ENCODE assay signal across 1 cellular context in genomic region chr11:2892215-2893020, GRCh38.
TF ChIP-seq lines count a peak whose summit lies in the region.

No MANE protein-coding gene starts in this region.

TF ChIP-seq in H1, 55 proteins besides CTCF, POLR2A, EP300 and RAD21:
- TF ChIP-seq NANOG (IDR thresholded peaks at IDR 0.05; ENCODE audit: insufficient read depth, low read depth, low read length, poor library complexity, severe bottlenecking) = peak; percentile 1
- TF ChIP-seq SIX5 (IDR thresholded peaks at IDR 0.05; ENCODE audit: low read depth, low read length) = no peak
- 0 out of 2 replicates have a peak, but pooled peaks have one; percentile 33 for TF ChIP-seq PHF8 (conservative IDR thresholded peaks at IDR 0.05; ENCODE audit: low read depth, low read length)
- TF ChIP-seq TCF12 (IDR thresholded peaks at IDR 0.05; ENCODE audit: low read depth, low read length) = 0 out of 2 replicates have a peak, but pooled peaks have one; percentile 24
- peak; percentile 22; the same call in 1 of the 2 replicates for TF ChIP-seq YY1 (IDR thresholded peaks at IDR 0.05; ENCODE audit: low read depth, low read length)
- TF ChIP-seq, protein P1, sequence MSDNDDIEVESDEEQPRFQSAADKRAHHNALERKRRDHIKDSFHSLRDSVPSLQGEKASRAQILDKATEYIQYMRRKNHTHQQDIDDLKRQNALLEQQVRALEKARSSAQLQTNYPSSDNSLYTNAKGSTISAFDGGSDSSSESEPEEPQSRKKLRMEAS (IDR thresholded peaks at IDR 0.05) = peak; percentile 86
- TF ChIP-seq SP2 (IDR thresholded peaks at IDR 0.05; ENCODE audit: low read length) = no peak
- TF ChIP-seq KDM1A (IDR thresholded peaks at IDR 0.05; ENCODE audit: borderline replicate concordance, low read length) = 0 out of 2 replicates have a peak, but pooled peaks have one; percentile 65
- peak; percentile 45; the same call in 1 of the 2 replicates for TF ChIP-seq TBP (IDR thresholded peaks at IDR 0.05; ENCODE audit: low read depth, low read length)
- TF ChIP-seq GABPA (IDR thresholded peaks at IDR 0.05; ENCODE audit: borderline replicate concordance, insufficient read depth, low read length) = 0 out of 2 replicates have a peak, but pooled peaks have one; percentile 22
- TF ChIP-seq KDM4A (IDR thresholded peaks at IDR 0.05; ENCODE audit: low read depth, low read length, severe bottlenecking) = peak; percentile 38
- peak; percentile 28 for TF ChIP-seq CTBP2 (IDR thresholded peaks at IDR 0.05; ENCODE audit: borderline replicate concordance, insufficient read depth, insufficient read length, low read length)
- TF ChIP-seq SIRT6 (IDR thresholded peaks at IDR 0.05; ENCODE audit: low read length) = no peak
- TF ChIP-seq RFX5 (IDR thresholded peaks at IDR 0.05; ENCODE audit: borderline replicate concordance, low read depth, low read length) = no peak
- 0 out of 2 replicates have a peak, but pooled peaks have one; percentile 9 for TF ChIP-seq EGR1 (IDR thresholded peaks at IDR 0.05; ENCODE audit: borderline replicate concordance, low read depth, low read length)
- peak; percentile 25; the same call in 1 of the 2 replicates for TF ChIP-seq POLR2AphosphoS5 (IDR thresholded peaks at IDR 0.05; ENCODE audit: low read depth, low read length)
- no peak for TF ChIP-seq SUZ12 (IDR thresholded peaks at IDR 0.05; ENCODE audit: low read length)
- peak; percentile 34 to 62; a peak in 1 of 4 replicates for TF ChIP-seq HDAC2 (IDR thresholded peaks at IDR 0.05; ENCODE audit: borderline replicate concordance in 1 of 2, low read depth in 2 of 2, low read length in 2 of 2)
- TF ChIP-seq TAF7 (optimal IDR thresholded peaks at IDR 0.05; ENCODE audit: borderline replicate concordance, low read depth, low read length) = peak; percentile 60
- no peak; the same call in 1 of the 2 replicates for TF ChIP-seq RBBP5 (IDR thresholded peaks at IDR 0.05; ENCODE audit: borderline replicate concordance, low read depth, low read length)
- no peak for TF ChIP-seq CBX5 (IDR thresholded peaks at IDR 0.05; ENCODE audit: low read depth, low read length)
- peak; percentile 57 for TF ChIP-seq TAF1 (IDR thresholded peaks at IDR 0.05; ENCODE audit: low read depth, low read length)
- TF ChIP-seq KDM5A (IDR thresholded peaks at IDR 0.05; ENCODE audit: low read length) = no peak
- peak; percentile 92 for TF ChIP-seq E2F6 (IDR thresholded peaks at IDR 0.05)
- peak; percentile 45 to 55; a peak in 2 of 4 replicates for TF ChIP-seq SIN3A (conservative IDR thresholded peaks at IDR 0.05 in 1 of 2, IDR thresholded peaks at IDR 0.05 in 1 of 2; ENCODE audit: low read depth in 1 of 2, low read length in 2 of 2)
- TF ChIP-seq SP1 (IDR thresholded peaks at IDR 0.05; ENCODE audit: low read depth, low read length) = 0 out of 2 replicates have a peak, but pooled peaks have one; percentile 31
- TF ChIP-seq BACH1 (IDR thresholded peaks at IDR 0.05; ENCODE audit: low read length) = 0 out of 2 replicates have a peak, but pooled peaks have one; percentile 26
- peak; percentile 91 for TF ChIP-seq ASH2L (IDR thresholded peaks at IDR 0.05; ENCODE audit: low read length)
